In genomic region chr7:146175716-146176115, GRCh38 we compare ENCODE assay signal across 19 cellular contexts. TPM values are rescaled to one million over a fixed set of nuclear protein-coding genes. Genes with fewer than 3 reads are reported as not detected.
DNase-seq lines count a peak whose midpoint lies in the region; ATAC-seq lines count a peak whose summit lies in the region.
"Had no signal": no experiment of that assay in that cellular context is flagged by ENCODE, and none has a peak within 500 bp of the region (broad histone marks: within the 10 kb centered on the region; RNA-seq: fewer than 3 reads in every experiment).

No MANE protein-coding gene starts in this region.

- no peak overlapping the region for H3K4ac ChIP-seq in mesenchymal stem cell (ENCODE audit: low read depth in 1 of 2, low read length in 2 of 2)

- ATAC-seq in HG02852 (IDR thresholded peaks at IDR 0.05; ENCODE audit: unreplicated experiment) (no peak), GM18519 (IDR thresholded peaks at IDR 0.05; ENCODE audit: low FRiP score, unreplicated experiment) (no peak)
- ATAC-seq: activated CD8-positive, alpha-beta T cell treated with anti-CD3 and anti-CD28 coated beads for 36 hours; activated T-cell treated with anti-CD3 and anti-CD28 coated beads, Interleukin-2, amount 50 U/mL, for 4 hours; heart left ventricle had no signal

- H3K27ac ChIP-seq in mesenchymal stem cell (ENCODE audit: low read length, poor library complexity, severe bottlenecking): no peak overlapping the region
- H3K27ac ChIP-seq: heart left ventricle, sigmoid colon, thyroid gland had no signal

- no peaks in the 10 kb centered on the region for H3K36me3 ChIP-seq in mesenchymal stem cell (ENCODE audit: control insufficient read depth in 1 of 2, insufficient read depth in 2 of 2, low read depth in 1 of 2, low read length in 2 of 2)
- H3K36me3 ChIP-seq: heart left ventricle, sigmoid colon, thyroid gland had no signal

- H3K9me3 ChIP-seq in mesenchymal stem cell (ENCODE audit: control insufficient read depth, low read length): no peaks in the 10 kb centered on the region
- H3K9me3 ChIP-seq: heart left ventricle, sigmoid colon, thyroid gland had no signal

- H4K91ac ChIP-seq in mesenchymal stem cell (ENCODE audit: low read length): no peak overlapping the region

- no peak overlapping the region for H2AFZ ChIP-seq in mesenchymal stem cell (ENCODE audit: low read depth, low read length)

- no peak overlapping the region for H4K8ac ChIP-seq in mesenchymal stem cell (ENCODE audit: low read length)

- H2BK120ac ChIP-seq in mesenchymal stem cell (ENCODE audit: low read depth, low read length): no peak overlapping the region

- H3K4me3 ChIP-seq in mesenchymal stem cell (ENCODE audit: insufficient read depth in 1 of 2, low read depth in 1 of 2, low read length in 2 of 2): no peak overlapping the region
- H3K4me3 ChIP-seq: heart left ventricle, lung, sigmoid colon, thyroid gland had no signal

- H3K27me3 ChIP-seq in mesenchymal stem cell (ENCODE audit: control insufficient read depth in 1 of 2, insufficient read depth in 1 of 2, low read length in 2 of 2): no peaks in the 10 kb centered on the region
- H3K27me3 ChIP-seq: heart left ventricle, sigmoid colon, thyroid gland had no signal

- no peak overlapping the region for H3K23ac ChIP-seq in mesenchymal stem cell (ENCODE audit: low read length in 2 of 2)

- no peak overlapping the region for H2BK5ac ChIP-seq in mesenchymal stem cell (ENCODE audit: low read depth, low read length, poor library complexity, severe bottlenecking)

- WGBS in mesenchymal stem cell: 83% methylated on average over 1 of the region's 2 CpGs

- H3K4me2 ChIP-seq in mesenchymal stem cell (ENCODE audit: low read length, poor library complexity, severe bottlenecking): no peak overlapping the region

- no peak overlapping the region for H3K18ac ChIP-seq in mesenchymal stem cell (ENCODE audit: low read depth in 1 of 2, low read length in 2 of 2)

- H2BK15ac ChIP-seq in mesenchymal stem cell (ENCODE audit: low read depth, poor library complexity, severe bottlenecking): no peak overlapping the region

- no peaks in the 10 kb centered on the region for H3K79me1 ChIP-seq in mesenchymal stem cell (replicated peaks; ENCODE audit: low read length, poor library complexity, severe bottlenecking)

- DNase-seq in ELR (ENCODE audit: low read depth): peak; percentile 10
- DNase-seq in HuH-7 (ENCODE audit: low spot score): peak; percentile 17
- DNase-seq in RKO (ENCODE audit: low spot score): peak; percentile 51
- DNase-seq in mesenchymal stem cell: peak; percentile 14
- DNase-seq in NCI-H446 treated with DMSO at 0.1 percent for 48 hours (lab: John Stamatoyannopoulos, UW): no peak
- DNase-seq: activated B cell treated with CpG ODN at 0.5 μM for 24 hours; activated CD8-positive, alpha-beta T cell treated with anti-CD3 and anti-CD28 coated beads for 36 hours; activated T-cell treated with anti-CD3 and anti-CD28 coated beads, Interleukin-2, amount 50 U/mL, for 4 hours; AML-193; heart left ventricle; immature natural killer cell; NCI-H1930; SHP77; sigmoid colon; stimulated activated naive CD4-positive, alpha-beta T cell; thyroid gland had no signal

- H2BK12ac ChIP-seq in mesenchymal stem cell (ENCODE audit: low read length in 2 of 2): no peak overlapping the region

- no peak overlapping the region for H3K14ac ChIP-seq in mesenchymal stem cell (ENCODE audit: low read length in 2 of 2)

- H2AK5ac ChIP-seq in mesenchymal stem cell (ENCODE audit: low read length, severe bottlenecking): no peak overlapping the region

- no peaks in the 10 kb centered on the region for H3K4me1 ChIP-seq in mesenchymal stem cell (ENCODE audit: control insufficient read depth, insufficient read depth, low read depth, low read length)
- H3K4me1 ChIP-seq: heart left ventricle, sigmoid colon, thyroid gland had no signal

- H3K9ac ChIP-seq in mesenchymal stem cell (ENCODE audit: low read length): no peak overlapping the region

RNA-seq across cellular contexts. Expression of gene CNTNAP2, which starts 59.1 kb away (rescaled TPM):
- 0.04 TPM for polyA plus RNA-seq in mesenchymal stem cell (2013, experiment 1 of 2)
- polyA plus RNA-seq in mesenchymal stem cell (2013, experiment 2 of 2): 0.05 TPM
